8 cellular contexts compared by ENCODE assay signal in the genomic region with DNA sequence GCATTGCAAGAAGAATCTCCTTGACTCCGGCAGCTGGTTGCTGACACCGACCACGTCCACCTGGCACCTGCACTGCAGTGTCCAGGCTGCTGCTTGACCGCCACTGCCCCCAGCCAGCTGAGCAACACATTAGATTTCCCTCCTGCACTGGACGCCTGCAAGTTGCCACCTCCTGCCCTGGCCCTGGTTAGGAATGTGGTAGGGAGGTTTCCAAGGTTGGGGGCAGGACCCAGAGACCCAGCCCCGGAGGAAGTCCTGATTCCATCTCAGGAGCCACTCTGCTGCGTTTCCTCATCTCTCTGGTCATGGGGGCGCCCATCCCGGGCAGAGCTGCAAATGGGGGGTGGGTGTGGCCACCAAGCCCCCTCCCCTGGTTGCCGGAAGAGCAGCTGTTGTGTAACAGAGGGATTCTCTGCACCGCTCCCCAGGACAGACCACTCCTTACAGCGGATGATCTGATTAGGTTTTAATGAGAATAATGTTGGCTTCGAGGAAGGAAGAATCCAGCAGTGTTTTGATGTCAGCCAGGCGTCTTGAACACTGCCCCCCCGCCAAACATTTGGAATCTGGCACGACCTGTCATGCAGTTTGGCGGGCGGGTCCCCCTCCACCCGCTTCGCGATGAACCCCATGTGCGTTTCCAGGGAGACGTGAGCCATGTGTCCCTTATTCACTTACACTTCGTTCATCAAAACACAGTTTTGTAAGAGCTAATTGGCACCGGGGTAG.
DNase-seq lines count a peak whose midpoint lies in the region; ATAC-seq, FAIRE-seq and TF ChIP-seq lines count a peak whose summit lies in the region.
"Not testable (repeated sequence)": the region's sequence is repeated elsewhere in the genome, so short reads cannot be mapped to it uniquely, and the experiment has no call there.

No MANE protein-coding gene starts in this region.

- not testable (repeated sequence) for H3K27me3 Mint-ChIP-seq in natural killer cell treated with Interleukin-12 subunit alpha and Interleukin-12 subunit beta and Interleukin-15 and Interleukin-18, amount 100 ng/mL, for 72 hours

- H3K27ac Mint-ChIP-seq in natural killer cell treated with Interleukin-12 subunit alpha and Interleukin-12 subunit beta and Interleukin-15 and Interleukin-18, amount 100 ng/mL, for 72 hours, result not testable (repeated sequence)

- H3K9me3 ChIP-seq in HEK293 (ENCODE audit: control insufficient read depth, insufficient read depth, low read depth, low read length); breast epithelium; gastroesophageal sphincter; kidney (ENCODE audit: control insufficient read depth in 1 of 2, low read length in 2 of 2); sigmoid colon; uterus: not testable (repeated sequence)

- not testable (repeated sequence) for H3K27ac ChIP-seq in HEK293 (ENCODE audit: extremely low read depth, low read depth, low read length); kidney (ENCODE audit: low read depth in 2 of 2, low read length in 2 of 2)
- H3K27ac ChIP-seq in breast epithelium, result peak overlapping the region; percentile 59 to 81
- H3K27ac ChIP-seq in gastroesophageal sphincter, result peak overlapping the region in 3 of 4 donors; percentile 81 to 90 (median 90)
- H3K27ac ChIP-seq in sigmoid colon, result peak overlapping the region; percentile 82 to 88 (median 87)
- H3K27ac ChIP-seq in uterus, result peak overlapping the region; percentile 82 to 86

- intact Hi-C loops in breast epithelium (cut with DNase I; ENCODE audit: low total_unique reads); kidney (cut with DNase I); sigmoid colon (cut with DNase I); uterus (cut with DNase I; ENCODE audit: low total_unique reads): not testable (repeated sequence)

- not testable (repeated sequence) for TF ChIP-seq CTCF in HEK293 (tag by site-specific recombination; IDR thresholded peaks at IDR 0.05); breast epithelium (IDR thresholded peaks at IDR 0.05); gastroesophageal sphincter (IDR thresholded peaks at IDR 0.05); kidney (IDR thresholded peaks at IDR 0.05; ENCODE audit: borderline replicate concordance, extremely low read depth, insufficient read depth); sigmoid colon (IDR thresholded peaks at IDR 0.05); uterus (IDR thresholded peaks at IDR 0.05)

- not testable (repeated sequence) for H3K36me3 Mint-ChIP-seq in natural killer cell treated with Interleukin-12 subunit alpha and Interleukin-12 subunit beta and Interleukin-15 and Interleukin-18, amount 100 ng/mL, for 72 hours

- peak; percentile 55 for DNase-seq in SK-N-DZ (ENCODE audit: low spot score)
- DNase-seq in breast epithelium (ENCODE audit: low spot score in 2 of 2), result peak; percentile 51 to 78
- DNase-seq in kidney, result peak; percentile 57
- peak; percentile 34 for DNase-seq in natural killer cell treated with Interleukin-12 subunit alpha and Interleukin-12 subunit beta and Interleukin-15 and Interleukin-18, amount 100 ng/mL, for 72 hours (ENCODE audit: low spot score)
- DNase-seq in sigmoid colon, result peak; percentile 90
- peak; percentile 74 to 81 for DNase-seq in uterus

- not testable (repeated sequence) for TF ChIP-seq POLR2A in breast epithelium (IDR thresholded peaks at IDR 0.05); gastroesophageal sphincter (IDR thresholded peaks at IDR 0.05); sigmoid colon (IDR thresholded peaks at IDR 0.05); uterus (IDR thresholded peaks at IDR 0.05)

- peak; percentile 75 for ATAC-seq in gastroesophageal sphincter
- not testable (repeated sequence) for ATAC-seq in natural killer cell treated with Interleukin-12 subunit alpha and Interleukin-12 subunit beta and Interleukin-15 and Interleukin-18, amount 100 ng/mL, for 72 hours

- FAIRE-seq in kidney (lab: Jason Lieb, UNC), result not testable (repeated sequence)

- WGBS in gastroesophageal sphincter (ENCODE audit: low coverage in 1 of 2), 2 donors, result 26% methylated on average over 5 to 15 of the region's 25 CpGs
- 56 to 69% methylated on average over 25 of the region's 25 CpGs for WGBS in sigmoid colon, 2 donors

- H3K4me1 ChIP-seq in HEK293 (ENCODE audit: control insufficient read depth, insufficient read depth, low read length); breast epithelium; kidney (ENCODE audit: control insufficient read depth in 1 of 2, insufficient read depth in 1 of 2, low read depth in 1 of 2, low read length in 2 of 2); uterus: not testable (repeated sequence)
- H3K4me1 ChIP-seq in gastroesophageal sphincter (peaks cover 0 to 56% (median 28%) of the 10 kb centered on the region in 3 donors), sigmoid colon (peaks cover 0 to 68% (median 51%) of the 10 kb centered on the region in 4 donors)

- not testable (repeated sequence) for H3K4me3 ChIP-seq in HEK293 (ENCODE audit: low read depth, low read length); breast epithelium; gastroesophageal sphincter; kidney (ENCODE audit: low read length in 2 of 2); sigmoid colon; uterus

- H3K9ac ChIP-seq in kidney (ENCODE audit: low read length in 2 of 2), result not testable (repeated sequence)

- H3K9me3 Mint-ChIP-seq in natural killer cell treated with Interleukin-12 subunit alpha and Interleukin-12 subunit beta and Interleukin-15 and Interleukin-18, amount 100 ng/mL, for 72 hours, result not testable (repeated sequence)

- H3K36me3 ChIP-seq in HEK293 (ENCODE audit: control insufficient read depth in 2 of 2, insufficient read depth in 1 of 2, low read length in 2 of 2); breast epithelium; gastroesophageal sphincter; kidney (ENCODE audit: control insufficient read depth in 1 of 2, insufficient read depth in 2 of 2, low read length in 2 of 2); sigmoid colon; uterus: not testable (repeated sequence)

- not testable (repeated sequence) for H3K4me3 Mint-ChIP-seq in natural killer cell treated with Interleukin-12 subunit alpha and Interleukin-12 subunit beta and Interleukin-15 and Interleukin-18, amount 100 ng/mL, for 72 hours

- peaks cover 13 to 17% of the 10 kb centered on the region in 2 donors for H3K4me1 Mint-ChIP-seq in natural killer cell treated with Interleukin-12 subunit alpha and Interleukin-12 subunit beta and Interleukin-15 and Interleukin-18, amount 100 ng/mL, for 72 hours (ENCODE audit: low read depth in 2 of 2)

- H3K27me3 ChIP-seq in breast epithelium, gastroesophageal sphincter, sigmoid colon, uterus: not testable (repeated sequence)

- CTCF ChIA-PET in HEK293 (lab: Yijun Ruan, JAX), result not testable (repeated sequence)

- not testable (repeated sequence) for TF ChIP-seq EP300 in gastroesophageal sphincter (IDR thresholded peaks at IDR 0.05)
- TF ChIP-seq EP300 in sigmoid colon (IDR thresholded peaks at IDR 0.05), result peak in 3 of 4 donors; percentile 21 to 63 (median 42)

- POLR2A ChIA-PET in HEK293 (lab: Yijun Ruan, JAX), result not testable (repeated sequence)

TF ChIP-seq in HEK293, 187 proteins besides CTCF, POLR2A, EP300 and RAD21:
- peak; percentile 26; the same call in 1 of the 2 replicates for TF ChIP-seq KLF1 (tag by site-specific recombination; IDR thresholded peaks at IDR 0.05)

Comparison
In these comparisons a context has a peak if more than half of its experiments do, and no peak if none do; other contexts are left out.
1. DNase-seq: peak in every context shown above with its lines; median percentile 90 in sigmoid colon; 78 in uterus; 64 in breast epithelium; 57 in kidney; 55 in SK-N-DZ; 34 in natural killer cell treated with Interleukin-12 subunit alpha and Interleukin-12 subunit beta and Interleukin-15 and Interleukin-18, amount 100 ng/mL, for 72 hours.